8 cellular contexts compared by ENCODE assay signal in genomic region chr19:42184401-42184861, GRCh38. TPM values are rescaled to one million over a fixed set of nuclear protein-coding genes. Genes with fewer than 3 reads are reported as not detected.
A peak's percentile ranks its signal among the peaks of the same experiment; 100 is the strongest.
DNase-seq lines count a peak whose midpoint lies in the region; ATAC-seq and TF ChIP-seq lines count a peak whose summit lies in the region.

No MANE protein-coding gene starts in this region.

- intact Hi-C loops in CD4-positive, alpha-beta memory T cell (cut with micrococcal nuclease), result loop anchor here (1.0 kb wide), 2 partner anchors 51 to 76 kb away; no protein-coding TSS in a partner anchor

- H3K36me3 Mint-ChIP-seq in CD4-positive, alpha-beta memory T cell, result no peaks in the 10 kb centered on the region
- no peaks in the 10 kb centered on the region for H3K36me3 Mint-ChIP-seq in naive thymus-derived CD8-positive, alpha-beta T cell
- no peaks in the 10 kb centered on the region for H3K36me3 Mint-ChIP-seq in stimulated activated naive B cell treated with anti-CD40 and anti-IgM and Interleukin-4, amounts not matched to agents 10 μg/mL and 1 μg/mL and 100 μg/mL, for 72 hours

- peak overlapping the region; percentile 10 for H3K27ac ChIP-seq in CD4-positive, alpha-beta memory T cell (ENCODE audit: low read depth, low read length)

- ATAC-seq in naive thymus-derived CD8-positive, alpha-beta T cell, result peak; percentile 49 to 86
- peak; percentile 81 to 83 for ATAC-seq in stimulated activated naive B cell treated with anti-CD40 and anti-IgM and Interleukin-4, amounts not matched to agents 10 μg/mL and 1 μg/mL and 100 μg/mL, for 72 hours (replicated peaks)
- ATAC-seq in HG03039 (IDR thresholded peaks at IDR 0.05; ENCODE audit: unreplicated experiment), result no peak

- peak overlapping the region in 6 of 8 donors; percentile 0 to 79 (median 36) for H3K4me3 Mint-ChIP-seq in CD4-positive, alpha-beta memory T cell
- peak overlapping the region in 6 of 10 donors; percentile 7 to 68 (median 48) for H3K4me3 Mint-ChIP-seq in naive thymus-derived CD8-positive, alpha-beta T cell
- no peak overlapping the region for H3K4me3 Mint-ChIP-seq in stimulated activated naive B cell treated with anti-CD40 and anti-IgM and Interleukin-4, amounts not matched to agents 10 μg/mL and 1 μg/mL and 100 μg/mL, for 72 hours

- no peaks in the 10 kb centered on the region for H3K27me3 Mint-ChIP-seq in CD4-positive, alpha-beta memory T cell
- H3K27me3 Mint-ChIP-seq in naive thymus-derived CD8-positive, alpha-beta T cell, result peaks cover 0 to 7% (median 2%) of the 10 kb centered on the region in 5 donors
- H3K27me3 Mint-ChIP-seq in stimulated activated naive B cell treated with anti-CD40 and anti-IgM and Interleukin-4, amounts not matched to agents 10 μg/mL and 1 μg/mL and 100 μg/mL, for 72 hours, result peaks cover 0 to 3% of the 10 kb centered on the region in 2 donors

- no peaks in the 10 kb centered on the region for H3K9me3 ChIP-seq in CD4-positive, alpha-beta memory T cell (ENCODE audit: control insufficient read depth in 1 of 2, low read length in 2 of 2)

- no peak overlapping the region for H3K4me3 ChIP-seq in CD4-positive, alpha-beta memory T cell (ENCODE audit: low read length in 2 of 2)
- no peak overlapping the region for H3K4me3 ChIP-seq in epithelial cell of proximal tubule (ENCODE audit: low read depth, low read length)

- H3K4me1 ChIP-seq in CD4-positive, alpha-beta memory T cell (ENCODE audit: insufficient read depth, low read length), result peaks cover 44% of the 10 kb centered on the region

- peak; percentile 44 to 63 (median 58) for DNase-seq in CD4-positive, alpha-beta memory T cell
- DNase-seq in HS-27A (ENCODE audit: low read depth), result peak; percentile 97
- DNase-seq in NOMO-1 treated with dmso at 0.1 percent for 144 hours (lab: John Stamatoyannopoulos, UW; ENCODE audit: unreplicated experiment), result peak; percentile 19
- peak; percentile 69 for DNase-seq in activated T-cell treated with anti-CD3 and anti-CD28 coated beads for 1 hour (ENCODE audit: low read depth)
- DNase-seq in epithelial cell of proximal tubule (ENCODE audit: low read depth), result peak; percentile 12
- peak; percentile 30 to 82 (median 60) for DNase-seq in naive thymus-derived CD8-positive, alpha-beta T cell
- peak; percentile 44 for DNase-seq in stimulated activated naive B cell treated with anti-CD40 and anti-IgM and Interleukin-4, amounts not matched to agents 10 μg/mL and 1 μg/mL and 100 μg/mL, for 72 hours

- peaks cover 38 to 67% (median 55%) of the 10 kb centered on the region in 4 donors for H3K4me1 Mint-ChIP-seq in CD4-positive, alpha-beta memory T cell
- H3K4me1 Mint-ChIP-seq in naive thymus-derived CD8-positive, alpha-beta T cell, result peaks cover 29 to 55% (median 45%) of the 10 kb centered on the region in 4 donors
- H3K4me1 Mint-ChIP-seq in stimulated activated naive B cell treated with anti-CD40 and anti-IgM and Interleukin-4, amounts not matched to agents 10 μg/mL and 1 μg/mL and 100 μg/mL, for 72 hours, result peaks cover 25 to 31% of the 10 kb centered on the region in 2 donors

- POLR2A ChIA-PET in CD4-positive, alpha-beta memory T cell (lab: Charles Lee; ENCODE audit: partially characterized antibody), result interaction anchor here (0.9 to 6.0 kb wide), 9 partner anchors 8 to 74 kb away, joined by 3 to 63 read pairs (median 5); partner anchors contain the start of genes DEDD2, GSK3A, POU2F2 and ZNF526
- POLR2A ChIA-PET in naive thymus-derived CD8-positive, alpha-beta T cell (lab: Charles Lee), result interaction anchor here (0.7 to 2.0 kb wide), 5 partner anchors 15 to 53 kb away, joined by 3 to 8 read pairs (median 5); no protein-coding TSS in a partner anchor

- H3K36me3 ChIP-seq in CD4-positive, alpha-beta memory T cell (ENCODE audit: insufficient read depth, low read length), result no peaks in the 10 kb centered on the region

- H3K27me3 ChIP-seq in CD4-positive, alpha-beta memory T cell (ENCODE audit: insufficient read depth, low read length), result no peaks in the 10 kb centered on the region

- peak; percentile 88 for TF ChIP-seq CTCF in epithelial cell of proximal tubule (conservative IDR thresholded peaks at IDR 0.05; ENCODE audit: low read depth, low read length)

- CTCF ChIA-PET in CD4-positive, alpha-beta memory T cell (lab: Charles Lee; ENCODE audit: partially characterized antibody), result interaction anchor here (0.7 to 8.2 kb wide), 15 partner anchors 9 to 112 kb away, joined by 3 to 81 read pairs (median 5); partner anchors contain the start of gene POU2F2

- H3K27ac Mint-ChIP-seq in CD4-positive, alpha-beta memory T cell, result peak overlapping the region; percentile 40 to 94 (median 79)
- H3K27ac Mint-ChIP-seq in naive thymus-derived CD8-positive, alpha-beta T cell, result peak overlapping the region in 8 of 10 donors; percentile 15 to 85 (median 56)
- H3K27ac Mint-ChIP-seq in stimulated activated naive B cell treated with anti-CD40 and anti-IgM and Interleukin-4, amounts not matched to agents 10 μg/mL and 1 μg/mL and 100 μg/mL, for 72 hours, result no peak overlapping the region

- H3K9me3 Mint-ChIP-seq in CD4-positive, alpha-beta memory T cell, result peaks cover 0 to 2% (median 0%) of the 10 kb centered on the region in 8 donors
- H3K9me3 Mint-ChIP-seq in naive thymus-derived CD8-positive, alpha-beta T cell, result no peaks in the 10 kb centered on the region
- H3K9me3 Mint-ChIP-seq in stimulated activated naive B cell treated with anti-CD40 and anti-IgM and Interleukin-4, amounts not matched to agents 10 μg/mL and 1 μg/mL and 100 μg/mL, for 72 hours, result no peaks in the 10 kb centered on the region

RNA-seq across cellular contexts. Expression of gene DEDD2, which starts 33.0 kb away (rescaled TPM):
- 10 to 100 TPM; 68.4 to 71.5 TPM for total RNA-seq in CD4-positive, alpha-beta memory T cell
- polyA plus RNA-seq in CD4-positive, alpha-beta memory T cell, result 100 to 1,000 TPM; 141 to 162 TPM
- total RNA-seq in epithelial cell of proximal tubule, result 29.9 and 56.4 TPM in 2 replicates
- 10 to 100 TPM; 56.5 to 58.7 TPM for total RNA-seq in naive thymus-derived CD8-positive, alpha-beta T cell
- 100 to 1,000 TPM; 117 to 149 (median 133) TPM for polyA plus RNA-seq in naive thymus-derived CD8-positive, alpha-beta T cell

RNA-seq across cellular contexts. Expression of gene ZNF526, which starts 35.7 kb away (rescaled TPM):
- 10 to 100 TPM; 26.7 to 28.8 TPM for total RNA-seq in CD4-positive, alpha-beta memory T cell
- polyA plus RNA-seq in CD4-positive, alpha-beta memory T cell, result 10 to 100 TPM in 1 of 2 donors, 1 to 10 TPM in 1; 2.3 to 10.2 TPM
- total RNA-seq in epithelial cell of proximal tubule, result 3.9 and 7.5 TPM in 2 replicates
- total RNA-seq in naive thymus-derived CD8-positive, alpha-beta T cell, result 10 to 100 TPM; 16.6 to 20.1 TPM
- 1 to 10 TPM; 3.9 to 8.1 (median 4.5) TPM for polyA plus RNA-seq in naive thymus-derived CD8-positive, alpha-beta T cell

RNA-seq across cellular contexts. Expression of gene POU2F2, which starts 52.2 kb away (rescaled TPM):
- total RNA-seq in CD4-positive, alpha-beta memory T cell, result 10 to 100 TPM; 68.5 to 69.3 TPM
- 10 to 100 TPM in 1 of 2 donors, 1 to 10 TPM in 1; 3.1 to 22.7 TPM for polyA plus RNA-seq in CD4-positive, alpha-beta memory T cell
- total RNA-seq in epithelial cell of proximal tubule, result 0.46 and 3.2 TPM in 2 replicates
- 10 to 100 TPM; 85.0 to 88.5 TPM for total RNA-seq in naive thymus-derived CD8-positive, alpha-beta T cell
- 1 to 10 TPM; 2.4 to 6.6 (median 4.7) TPM for polyA plus RNA-seq in naive thymus-derived CD8-positive, alpha-beta T cell

RNA-seq across cellular contexts. Expression of gene GSK3A, which starts 58.0 kb away (rescaled TPM):
- 10 to 100 TPM; 36.4 to 38.9 TPM for total RNA-seq in CD4-positive, alpha-beta memory T cell
- polyA plus RNA-seq in CD4-positive, alpha-beta memory T cell, result 10 to 100 TPM; 10.0 to 23.6 TPM
- 30.9 and 33.9 TPM in 2 replicates for total RNA-seq in epithelial cell of proximal tubule
- 10 to 100 TPM; 27.1 to 28.1 TPM for total RNA-seq in naive thymus-derived CD8-positive, alpha-beta T cell
- polyA plus RNA-seq in naive thymus-derived CD8-positive, alpha-beta T cell, result 10 to 100 TPM in 2 of 3 donors, 1 to 10 TPM in 1; 9.9 to 19.3 (median 12.8) TPM

Comparison
In these comparisons a context has a peak if more than half of its experiments do, and no peak if none do; other contexts are left out.
1. DNase-seq: peak in every context shown above with its lines; median percentile 97 in HS-27A; 69 in activated T-cell treated with anti-CD3 and anti-CD28 coated beads for 1 hour; 60 in naive thymus-derived CD8-positive, alpha-beta T cell; 58 in CD4-positive, alpha-beta memory T cell; 44 in stimulated activated naive B cell treated with anti-CD40 and anti-IgM and Interleukin-4, amounts not matched to agents 10 μg/mL and 1 μg/mL and 100 μg/mL, for 72 hours; 19 in NOMO-1 treated with dmso at 0.1 percent for 144 hours; 12 in epithelial cell of proximal tubule.
2. H3K4me3 Mint-ChIP-seq: peak in CD4-positive, alpha-beta memory T cell (6 of 8) and naive thymus-derived CD8-positive, alpha-beta T cell (6 of 10); none in stimulated activated naive B cell treated with anti-CD40 and anti-IgM and Interleukin-4, amounts not matched to agents 10 μg/mL and 1 μg/mL and 100 μg/mL, for 72 hours (0 of 2).
3. RNA of gene POU2F2, which starts 52.2 kb away (total RNA-seq): 85.0 to 88.5 TPM in naive thymus-derived CD8-positive, alpha-beta T cell and 68.5 to 69.3 TPM in CD4-positive, alpha-beta memory T cell; 0.46 to 3.2 TPM in epithelial cell of proximal tubule; every median in the first group is over 10 times any median in the second.